8 cellular contexts compared by ENCODE assay signal in the genomic region with DNA sequence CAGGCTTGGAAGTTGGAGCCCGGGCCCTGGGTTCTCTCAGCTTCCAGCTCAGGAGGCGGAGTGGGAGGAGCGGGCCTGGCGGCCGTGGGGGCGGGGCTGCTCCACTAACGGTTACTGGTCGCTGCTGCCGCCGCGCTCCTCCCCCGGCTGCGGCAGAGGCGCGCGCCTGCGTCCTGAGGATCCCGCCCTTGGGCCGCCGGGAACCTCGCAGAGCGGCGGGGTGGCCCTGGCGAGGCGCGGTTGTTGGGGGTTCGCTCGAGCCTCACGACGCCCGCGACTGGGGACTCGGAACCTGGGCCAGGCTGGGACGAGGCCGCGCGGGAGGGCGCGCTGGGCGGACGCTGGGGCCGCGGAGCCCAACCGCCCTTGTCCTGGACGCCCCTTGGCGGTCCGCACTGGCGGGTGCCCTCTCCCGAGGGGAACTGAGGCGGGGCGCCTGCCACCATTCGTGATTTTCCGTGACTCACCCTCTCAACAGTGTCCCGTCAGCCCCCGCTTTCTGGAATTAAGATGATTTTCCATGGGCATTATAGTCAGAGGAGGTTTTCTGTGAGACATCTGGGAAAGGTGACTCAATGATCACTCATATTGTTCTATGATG. TPM values are rescaled to one million over a fixed set of nuclear protein-coding genes. Genes with fewer than 3 reads are reported as not detected.
DNase-seq lines count a peak whose midpoint lies in the region; ATAC-seq and FAIRE-seq lines count a peak whose summit lies in the region.

No MANE protein-coding gene starts in this region.

- no peak overlapping the region for H3K4me3 ChIP-seq in small intestine (ENCODE audit: low read depth in 1 of 2, low read length in 2 of 2)

- no peaks in the 10 kb centered on the region for H3K9me3 ChIP-seq in small intestine (ENCODE audit: control insufficient read depth, low read depth)

- H3K27ac ChIP-seq in small intestine (ENCODE audit: low read depth in 1 of 2, low read length in 1 of 2), result peak overlapping the region in 1 of 2 donors; percentile 66

- WGBS in small intestine, 3 donors, result 13 to 42% (median 41%) methylated on average over 45 to 55 of the region's 55 CpGs

- H3K27me3 ChIP-seq in small intestine (ENCODE audit: control insufficient read depth in 2 of 2, insufficient read depth in 2 of 2, low read length in 2 of 2), result no peaks in the 10 kb centered on the region

- no peaks in the 10 kb centered on the region for H3K4me1 ChIP-seq in small intestine (ENCODE audit: control insufficient read depth in 2 of 2, insufficient read depth in 1 of 2, low read depth in 1 of 2, low read length in 1 of 2)

- peak; percentile 95 for ATAC-seq in left colon
- no peak for ATAC-seq in HG03354 (IDR thresholded peaks at IDR 0.05; ENCODE audit: poor library complexity, severe bottlenecking, unreplicated experiment)
- no peak for ATAC-seq in HG03378 (IDR thresholded peaks at IDR 0.05; ENCODE audit: unreplicated experiment)
- no peak for ATAC-seq in HG02973 (IDR thresholded peaks at IDR 0.05; ENCODE audit: unreplicated experiment)

- no peak for FAIRE-seq in small intestine (lab: Jason Lieb, UNC)

- peak; percentile 43 for DNase-seq in OCI-M2 (lab: John Stamatoyannopoulos, UW; ENCODE audit: unreplicated experiment)
- peak; percentile 74 for DNase-seq in astrocyte of the hippocampus (ENCODE audit: low read depth, low spot score)
- DNase-seq in left colon, result peak; percentile 87 to 89
- peak; percentile 46 for DNase-seq in stimulated activated CD4-positive, alpha-beta T cell treated with anti-CD3 and anti-CD28 coated beads, Interleukin-4, amount 100 ng/mL, for 1 hour
- no peak for DNase-seq in small intestine

- H3K36me3 ChIP-seq in small intestine (ENCODE audit: control insufficient read depth in 2 of 2, insufficient read depth in 2 of 2, low read length in 2 of 2), result no peaks in the 10 kb centered on the region

- intact Hi-C loops in left colon (cut with DNase I, micrococcal nuclease), result no loop called here

RNA-seq across cellular contexts. Expression of gene OR2G3, which starts 34.1 kb away (rescaled TPM):
- not detected for total RNA-seq in left colon
- not detected for polyA plus RNA-seq in small intestine

RNA-seq across cellular contexts. Expression of gene OR13G1, which starts 40.1 kb away (rescaled TPM):
- total RNA-seq in left colon, result not detected
- not detected for polyA plus RNA-seq in small intestine

RNA-seq across cellular contexts. Expression of gene OR2G2, which starts 51.3 kb away (rescaled TPM):
- total RNA-seq in left colon, result not detected
- not detected for polyA plus RNA-seq in small intestine
